10 cellular contexts compared by ENCODE assay signal in genomic region chr16:70476272-70477020, GRCh38. TPM values are rescaled to one million over a fixed set of nuclear protein-coding genes. Genes with fewer than 3 reads are reported as not detected.
A peak's percentile ranks its signal among the peaks of the same experiment; 100 is the strongest.
DNase-seq lines count a peak whose midpoint lies in the region; ATAC-seq and TF ChIP-seq lines count a peak whose summit lies in the region.
"Had no signal": no experiment of that assay in that cellular context is flagged by ENCODE, and none has a peak within 500 bp of the region (broad histone marks: within the 10 kb centered on the region; RNA-seq: fewer than 3 reads in every experiment).

No MANE protein-coding gene starts in this region.

- POLR2A ChIA-PET in IMR-90 (lab: Charles Lee; ENCODE audit: unreplicated experiment): no interaction called here

- peaks cover 26% of the 10 kb centered on the region for H3K4me1 Mint-ChIP-seq in activated T-helper 1 cell treated with anti-CD3 and anti-CD28 coated beads, Interleukin-12 subunit alpha, Interleukin-12 subunit beta, Interleukin-2, Interleukin-4 antibody, amounts not matched to agents 30 ng/mL and 10 ng/mL and 1 ng/mL, durations not matched to agents 14 hours and 24 hours and 36 hours (ENCODE audit: low read depth)

- peak overlapping the region; percentile 37; the same call in 1 of the 2 replicates for H4K5ac ChIP-seq in IMR-90 (ENCODE audit: low read depth, low read length)

- H2BK15ac ChIP-seq in IMR-90 (ENCODE audit: low read depth, low read length): peak overlapping the region; percentile 23; the same call in 1 of the 3 replicates

- CTCF ChIA-PET in IMR-90 (lab: Yijun Ruan, JAX): no interaction called here

- peak overlapping the region; percentile 98 for H2AK9ac ChIP-seq in IMR-90 (replicated peaks; ENCODE audit: low read depth, low read length, poor library complexity)

- peak overlapping the region; percentile 89 for H2BK120ac ChIP-seq in IMR-90 (ENCODE audit: low read depth, low read length)

- peaks cover 9% of the 10 kb centered on the region; the same call in 1 of the 2 replicates for H3K9me1 ChIP-seq in IMR-90 (ENCODE audit: insufficient read depth, low read length)

- peak overlapping the region; percentile 86 for H2BK20ac ChIP-seq in IMR-90 (ENCODE audit: low read depth, low read length)

- peak overlapping the region; percentile 83 for H2BK5ac ChIP-seq in IMR-90 (ENCODE audit: low read depth, low read length, poor library complexity, severe bottlenecking)

- H3K9ac ChIP-seq in IMR-90 (ENCODE audit: low read depth, low read length): 0 out of 2 replicates have a peak overlapping the region, but pooled peaks have one; percentile 0

- H3K27me3 ChIP-seq in IMR-90 (ENCODE audit: control insufficient read depth, insufficient read depth, low read length): no peaks in the 10 kb centered on the region
- H3K27me3 ChIP-seq in kidney epithelial cell (ENCODE audit: control insufficient read depth, insufficient read depth, low read length): no peaks in the 10 kb centered on the region
- H3K27me3 ChIP-seq: body of pancreas had no signal

- no peaks in the 10 kb centered on the region for H3K9me3 Mint-ChIP-seq in activated T-helper 1 cell treated with anti-CD3 and anti-CD28 coated beads, Interleukin-12 subunit alpha, Interleukin-12 subunit beta, Interleukin-2, Interleukin-4 antibody, amounts not matched to agents 30 ng/mL and 10 ng/mL and 1 ng/mL, durations not matched to agents 14 hours and 24 hours and 36 hours

- peak overlapping the region; percentile 26; the same call in 1 of the 2 replicates for H3K23ac ChIP-seq in IMR-90 (ENCODE audit: low read depth, low read length)

- peaks cover 41% of the 10 kb centered on the region for H3K36me3 ChIP-seq in IMR-90 (ENCODE audit: control insufficient read depth, insufficient read depth, low read length)
- peaks cover 8% of the 10 kb centered on the region for H3K36me3 ChIP-seq in kidney epithelial cell (ENCODE audit: control insufficient read depth, insufficient read depth, low read length)

- peak overlapping the region; percentile 21; the same call in 1 of the 2 replicates for H3K56ac ChIP-seq in IMR-90 (ENCODE audit: extremely low read depth, insufficient read depth, low read length)

- intact Hi-C loops in IMR-90 (cut with micrococcal nuclease): loop anchor here (5.0 kb wide), 1 partner anchor 79 kb away; no protein-coding TSS in a partner anchor
- intact Hi-C loops in activated T-helper 1 cell treated with anti-CD3 and anti-CD28 coated beads, Interleukin-12 subunit alpha, Interleukin-12 subunit beta, Interleukin-2, Interleukin-4 antibody, amounts not matched to agents 30 ng/mL and 10 ng/mL and 1 ng/mL, durations not matched to agents 14 hours and 24 hours and 36 hours (cut with micrococcal nuclease): loop anchor here (1.0 to 2.0 kb wide), 8 partner anchors 20 to 95 kb away; partner anchors contain the start of genes FCSK and ST3GAL2

- dilution Hi-C loops in IMR-90 (cut with HindIII; ENCODE audit: low sequenced_read_pairs, unreplicated experiment): no loop called here

- H3K4ac ChIP-seq in IMR-90 (ENCODE audit: low read depth, low read length): peak overlapping the region; percentile 91

- H3K27ac Mint-ChIP-seq in activated T-helper 1 cell treated with anti-CD3 and anti-CD28 coated beads, Interleukin-12 subunit alpha, Interleukin-12 subunit beta, Interleukin-2, Interleukin-4 antibody, amounts not matched to agents 30 ng/mL and 10 ng/mL and 1 ng/mL, durations not matched to agents 14 hours and 24 hours and 36 hours: peak overlapping the region; percentile 90

- peak overlapping the region; percentile 27 for H3K27ac ChIP-seq in IMR-90 (ENCODE audit: insufficient read depth, low read length)
- H3K27ac ChIP-seq: 22Rv1, body of pancreas had no signal

- H3K14ac ChIP-seq in IMR-90 (replicated peaks; ENCODE audit: low read depth, low read length): peak overlapping the region; percentile 73

- H4K8ac ChIP-seq in IMR-90 (ENCODE audit: low read depth in 2 of 2, low read length in 2 of 2): peak overlapping the region; percentile 1 to 96; a peak in 2 of 4 replicates

- no peaks in the 10 kb centered on the region for H3K27me3 Mint-ChIP-seq in activated T-helper 1 cell treated with anti-CD3 and anti-CD28 coated beads, Interleukin-12 subunit alpha, Interleukin-12 subunit beta, Interleukin-2, Interleukin-4 antibody, amounts not matched to agents 30 ng/mL and 10 ng/mL and 1 ng/mL, durations not matched to agents 14 hours and 24 hours and 36 hours (ENCODE audit: insufficient read depth)

- in situ Hi-C loops in IMR-90 (cut with MboI; ENCODE audit: low sequenced_read_pairs): no loop called here

- TF ChIP-seq POLR2A in IMR-90 (IDR thresholded peaks at IDR 0.05; ENCODE audit: low read depth, low read length): no peak

- H3K4me2 ChIP-seq in IMR-90 (ENCODE audit: low read depth, low read length): peak overlapping the region; percentile 33

- peak overlapping the region; percentile 5 for H3K18ac ChIP-seq in IMR-90 (ENCODE audit: low read depth, low read length)

- BruUV-seq in IMR-90 (replicated peaks; lab: Mats Ljungman, UMichigan): no TSS peak

- TF ChIP-seq CTCF in IMR-90 (conservative IDR thresholded peaks at IDR 0.05; ENCODE audit: low read depth, low read length) (no peak), kidney epithelial cell (IDR thresholded peaks at IDR 0.05; ENCODE audit: insufficient read depth, low read length, poor library complexity, severe bottlenecking) (no peak)

- H2AK5ac ChIP-seq in IMR-90 (ENCODE audit: low read depth, low read length): peak overlapping the region; percentile 94

- H4K91ac ChIP-seq in IMR-90 (ENCODE audit: insufficient read depth, low read depth, low read length): peak overlapping the region; percentile 78

- no peak for TF ChIP-seq RAD21 in IMR-90 (IDR thresholded peaks at IDR 0.05; ENCODE audit: low read length)

- DNase-seq in NCI-H2107 treated with DMSO at 0.1 percent for 48 hours (lab: John Stamatoyannopoulos, UW; ENCODE audit: unreplicated experiment) (peak; percentile 6), NCI-H2107 (lab: John Stamatoyannopoulos, UW) (no peak), IMR-90 (peak; percentile 83), kidney epithelial cell (ENCODE audit: low read depth) (peak; percentile 67), NCI-H2227 treated with DMSO at 0.1 percent for 48 hours (lab: John Stamatoyannopoulos, UW) (no peak), SHP77 (lab: John Stamatoyannopoulos, UW) (no peak)
- peak; percentile 18 for DNase-seq in activated T-helper 1 cell treated with anti-CD3 and anti-CD28 coated beads, Interleukin-12 subunit alpha, Interleukin-12 subunit beta, Interleukin-2, Interleukin-4 antibody, amounts not matched to agents 30 ng/mL and 10 ng/mL and 1 ng/mL, durations not matched to agents 14 hours and 24 hours and 36 hours (ENCODE audit: low spot score)

- H3K9me3 ChIP-seq in IMR-90 (ENCODE audit: control insufficient read depth, insufficient read depth, low read length): no peaks in the 10 kb centered on the region
- H3K9me3 ChIP-seq: body of pancreas had no signal

- H3K4me3 Mint-ChIP-seq in activated T-helper 1 cell treated with anti-CD3 and anti-CD28 coated beads, Interleukin-12 subunit alpha, Interleukin-12 subunit beta, Interleukin-2, Interleukin-4 antibody, amounts not matched to agents 30 ng/mL and 10 ng/mL and 1 ng/mL, durations not matched to agents 14 hours and 24 hours and 36 hours: no peak overlapping the region

- H3K4me3 ChIP-seq in IMR-90 (ENCODE audit: insufficient read depth, low read depth, low read length) (no peak overlapping the region), kidney epithelial cell (ENCODE audit: low read depth, low read length) (no peak overlapping the region)
- H3K4me3 ChIP-seq: body of pancreas had no signal

- H3K36me3 Mint-ChIP-seq in activated T-helper 1 cell treated with anti-CD3 and anti-CD28 coated beads, Interleukin-12 subunit alpha, Interleukin-12 subunit beta, Interleukin-2, Interleukin-4 antibody, amounts not matched to agents 30 ng/mL and 10 ng/mL and 1 ng/mL, durations not matched to agents 14 hours and 24 hours and 36 hours (ENCODE audit: low read depth): peaks cover 18% of the 10 kb centered on the region

- H2AFZ ChIP-seq in IMR-90 (replicated peaks; ENCODE audit: low read length, poor library complexity): peak overlapping the region; percentile 90

- H3K79me1 ChIP-seq in IMR-90 (ENCODE audit: low read depth in 1 of 2, low read length in 2 of 2): peaks cover 0 to 4% of the 10 kb centered on the region in 2 experiments; a peak in 1 of 4 replicates

- H3K4me1 ChIP-seq in IMR-90 (ENCODE audit: control insufficient read depth, insufficient read depth, low read length): peaks cover 6% of the 10 kb centered on the region
- H3K4me1 ChIP-seq: body of pancreas had no signal

- WGBS in IMR-90 (ENCODE audit: extremely low coverage in 2 of 2, insufficient read length in 1 of 2), 2 experiments: 75% methylated on average over 10 of the region's 13 CpGs; no CpG with 5 or more reads in 1 of the 2 experiments

- H4K20me1 ChIP-seq in IMR-90 (ENCODE audit: insufficient read depth, low read length): no peaks in the 10 kb centered on the region

- ATAC-seq in GM21717 (IDR thresholded peaks at IDR 0.05; ENCODE audit: unreplicated experiment) (peak; percentile 77), IMR-90 (ENCODE audit: low read depth) (peak; percentile 91)
- ATAC-seq: body of pancreas had no signal

RNA-seq across cellular contexts. Expression of gene FCSK, which starts 22.1 kb away (rescaled TPM):
- total RNA-seq in IMR-90 (2012; rRNA removed) (5.3 and 6.1 TPM in 2 replicates), kidney epithelial cell (19.9 and 23.2 TPM in 2 replicates)
- polyA plus RNA-seq in IMR-90 (2012; rRNA removed): 7.2 and 8.3 TPM in 2 replicates
- polyA plus RNA-seq in IMR-90 (2012; cell fraction: cytosol; rRNA removed): 2.9 and 5.1 TPM in 2 replicates
- polyA plus RNA-seq in IMR-90 (2012; cell fraction: nucleus; rRNA removed; ENCODE audit: low replicate concordance): 37.1 and 78.4 TPM in 2 replicates
- total RNA-seq in activated T-helper 1 cell treated with anti-CD3 and anti-CD28 coated beads, Interleukin-12 subunit alpha, Interleukin-12 subunit beta, Interleukin-2, Interleukin-4 antibody, amounts not matched to agents 30 ng/mL and 10 ng/mL and 1 ng/mL, durations not matched to agents 14 hours and 24 hours and 36 hours: 19.7 and 21.0 TPM in 2 replicates

RNA-seq across cellular contexts. Expression of gene ST3GAL2, which starts 37.5 kb away (rescaled TPM):
- total RNA-seq in IMR-90 (2012; rRNA removed) (16.4 and 17.4 TPM in 2 replicates), kidney epithelial cell (22.6 and 24.9 TPM in 2 replicates)
- polyA plus RNA-seq in IMR-90 (2012; rRNA removed): 17.7 and 18.3 TPM in 2 replicates
- 13.0 and 21.7 TPM in 2 replicates for polyA plus RNA-seq in IMR-90 (2012; cell fraction: cytosol; rRNA removed)
- polyA plus RNA-seq in IMR-90 (2012; cell fraction: nucleus; rRNA removed; ENCODE audit: low replicate concordance): 13.5 and 18.2 TPM in 2 replicates
- total RNA-seq in activated T-helper 1 cell treated with anti-CD3 and anti-CD28 coated beads, Interleukin-12 subunit alpha, Interleukin-12 subunit beta, Interleukin-2, Interleukin-4 antibody, amounts not matched to agents 30 ng/mL and 10 ng/mL and 1 ng/mL, durations not matched to agents 14 hours and 24 hours and 36 hours: 35.6 and 37.7 TPM in 2 replicates

RNA-seq across cellular contexts. Expression of gene COG4, which starts 46.9 kb away (rescaled TPM):
- total RNA-seq in IMR-90 (2012; rRNA removed): 85.0 and 96.1 TPM in 2 replicates
- 47.5 and 49.7 TPM in 2 replicates for polyA plus RNA-seq in IMR-90 (2012; rRNA removed)
- 71.3 and 112 TPM in 2 replicates for polyA plus RNA-seq in IMR-90 (2012; cell fraction: cytosol; rRNA removed)
- 77.5 and 117 TPM in 2 replicates for polyA plus RNA-seq in IMR-90 (2012; cell fraction: nucleus; rRNA removed; ENCODE audit: low replicate concordance)
- 42.5 and 44.1 TPM in 2 replicates for total RNA-seq in activated T-helper 1 cell treated with anti-CD3 and anti-CD28 coated beads, Interleukin-12 subunit alpha, Interleukin-12 subunit beta, Interleukin-2, Interleukin-4 antibody, amounts not matched to agents 30 ng/mL and 10 ng/mL and 1 ng/mL, durations not matched to agents 14 hours and 24 hours and 36 hours
- 37.7 and 46.4 TPM in 2 replicates for total RNA-seq in kidney epithelial cell

RNA-seq across cellular contexts. Expression of gene SF3B3, which starts 47.2 kb away (rescaled TPM):
- total RNA-seq in IMR-90 (2012; rRNA removed): 97.9 and 112 TPM in 2 replicates
- polyA plus RNA-seq in IMR-90 (2012; rRNA removed): 123 and 134 TPM in 2 replicates
- 57.4 and 93.9 TPM in 2 replicates for polyA plus RNA-seq in IMR-90 (2012; cell fraction: cytosol; rRNA removed)
- polyA plus RNA-seq in IMR-90 (2012; cell fraction: nucleus; rRNA removed; ENCODE audit: low replicate concordance): 86.5 and 136 TPM in 2 replicates
- total RNA-seq in activated T-helper 1 cell treated with anti-CD3 and anti-CD28 coated beads, Interleukin-12 subunit alpha, Interleukin-12 subunit beta, Interleukin-2, Interleukin-4 antibody, amounts not matched to agents 30 ng/mL and 10 ng/mL and 1 ng/mL, durations not matched to agents 14 hours and 24 hours and 36 hours: 532 and 545 TPM in 2 replicates
- total RNA-seq in kidney epithelial cell: 103 and 140 TPM in 2 replicates

Comparison
In these comparisons a context has a peak if more than half of its experiments do, and no peak if none do; other contexts are left out.
1. DNase-seq: peak in NCI-H2107 treated with DMSO at 0.1 percent for 48 hours (single experiment), IMR-90 (single experiment), activated T-helper 1 cell treated with anti-CD3 and anti-CD28 coated beads, Interleukin-12 subunit alpha, Interleukin-12 subunit beta, Interleukin-2, Interleukin-4 antibody, amounts not matched to agents 30 ng/mL and 10 ng/mL and 1 ng/mL, durations not matched to agents 14 hours and 24 hours and 36 hours (single experiment) and kidney epithelial cell (single experiment); none in NCI-H2107 (single experiment), NCI-H2227 treated with DMSO at 0.1 percent for 48 hours (single experiment) and SHP77 (0 of 2).